In genomic region chr10:132591166-132591971, GRCh38 we compare ENCODE assay signal across 1 cellular context.
A peak's percentile ranks its signal among the peaks of the same experiment; 100 is the strongest.
TF ChIP-seq lines count a peak whose summit lies in the region.

No MANE protein-coding gene starts in this region.

TF ChIP-seq in HepG2, 621 proteins besides CTCF, POLR2A, EP300 and RAD21 (continued from another document and continues in another):
- TF ChIP-seq ZNF646 (CRISPR knock-in tag; IDR thresholded peaks at IDR 0.05) = no peak
- peak; percentile 64; the same call in 1 of the 2 replicates for TF ChIP-seq YEATS4 (CRISPR knock-in tag; IDR thresholded peaks at IDR 0.05; ENCODE audit: borderline replicate concordance)
- TF ChIP-seq ZNF292 (CRISPR knock-in tag; IDR thresholded peaks at IDR 0.05; ENCODE audit: borderline replicate concordance, low read depth) = peak; percentile 54; the same call in 1 of the 2 replicates
- TF ChIP-seq JDP2 (CRISPR knock-in tag; IDR thresholded peaks at IDR 0.05; ENCODE audit: borderline replicate concordance) = no peak
- TF ChIP-seq HMGXB3 (CRISPR knock-in tag; IDR thresholded peaks at IDR 0.05; ENCODE audit: borderline replicate concordance) = no peak
- TF ChIP-seq, protein P1, sequence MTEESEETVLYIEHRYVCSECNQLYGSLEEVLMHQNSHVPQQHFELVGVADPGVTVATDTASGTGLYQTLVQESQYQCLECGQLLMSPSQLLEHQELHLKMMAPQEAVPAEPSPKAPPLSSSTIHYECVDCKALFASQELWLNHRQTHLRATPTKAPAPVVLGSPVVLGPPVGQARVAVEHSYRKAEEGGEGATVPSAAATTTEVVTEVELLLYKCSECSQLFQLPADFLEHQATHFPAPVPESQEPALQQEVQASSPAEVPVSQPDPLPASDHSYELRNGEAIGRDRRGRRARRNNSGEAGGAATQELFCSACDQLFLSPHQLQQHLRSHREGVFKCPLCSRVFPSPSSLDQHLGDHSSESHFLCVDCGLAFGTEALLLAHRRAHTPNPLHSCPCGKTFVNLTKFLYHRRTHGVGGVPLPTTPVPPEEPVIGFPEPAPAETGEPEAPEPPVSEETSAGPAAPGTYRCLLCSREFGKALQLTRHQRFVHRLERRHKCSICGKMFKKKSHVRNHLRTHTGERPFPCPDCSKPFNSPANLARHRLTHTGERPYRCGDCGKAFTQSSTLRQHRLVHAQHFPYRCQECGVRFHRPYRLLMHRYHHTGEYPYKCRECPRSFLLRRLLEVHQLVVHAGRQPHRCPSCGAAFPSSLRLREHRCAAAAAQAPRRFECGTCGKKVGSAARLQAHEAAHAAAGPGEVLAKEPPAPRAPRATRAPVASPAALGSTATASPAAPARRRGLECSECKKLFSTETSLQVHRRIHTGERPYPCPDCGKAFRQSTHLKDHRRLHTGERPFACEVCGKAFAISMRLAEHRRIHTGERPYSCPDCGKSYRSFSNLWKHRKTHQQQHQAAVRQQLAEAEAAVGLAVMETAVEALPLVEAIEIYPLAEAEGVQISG (CRISPR knock-in tag; IDR thresholded peaks at IDR 0.05) = peak; percentile 40; the same call in 1 of the 2 replicates
- peak; percentile 76 for TF ChIP-seq PHF21A (CRISPR knock-in tag; IDR thresholded peaks at IDR 0.05)
- peak; percentile 44; the same call in 1 of the 2 replicates for TF ChIP-seq ZNF547 (CRISPR knock-in tag; IDR thresholded peaks at IDR 0.05)
- TF ChIP-seq ZNF274 (CRISPR knock-in tag; IDR thresholded peaks at IDR 0.05) = no peak
- no peak; the same call in 1 of the 2 replicates for TF ChIP-seq ZNF891 (CRISPR knock-in tag; IDR thresholded peaks at IDR 0.05)
- TF ChIP-seq, protein P2, sequence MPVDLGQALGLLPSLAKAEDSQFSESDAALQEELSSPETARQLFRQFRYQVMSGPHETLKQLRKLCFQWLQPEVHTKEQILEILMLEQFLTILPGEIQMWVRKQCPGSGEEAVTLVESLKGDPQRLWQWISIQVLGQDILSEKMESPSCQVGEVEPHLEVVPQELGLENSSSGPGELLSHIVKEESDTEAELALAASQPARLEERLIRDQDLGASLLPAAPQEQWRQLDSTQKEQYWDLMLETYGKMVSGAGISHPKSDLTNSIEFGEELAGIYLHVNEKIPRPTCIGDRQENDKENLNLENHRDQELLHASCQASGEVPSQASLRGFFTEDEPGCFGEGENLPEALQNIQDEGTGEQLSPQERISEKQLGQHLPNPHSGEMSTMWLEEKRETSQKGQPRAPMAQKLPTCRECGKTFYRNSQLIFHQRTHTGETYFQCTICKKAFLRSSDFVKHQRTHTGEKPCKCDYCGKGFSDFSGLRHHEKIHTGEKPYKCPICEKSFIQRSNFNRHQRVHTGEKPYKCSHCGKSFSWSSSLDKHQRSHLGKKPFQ (CRISPR knock-in tag; IDR thresholded peaks at IDR 0.05; ENCODE audit: insufficient replicate concordance) = peak; percentile 56
- peak; percentile 88; the same call in 1 of the 2 replicates for TF ChIP-seq JUNB (CRISPR knock-in tag; IDR thresholded peaks at IDR 0.05; ENCODE audit: borderline replicate concordance)
- no peak for TF ChIP-seq RBM39 (IDR thresholded peaks at IDR 0.05; ENCODE audit: low read depth, low read length, poor library complexity, severe bottlenecking)
- TF ChIP-seq HNF4A (CRISPR knock-in tag; IDR thresholded peaks at IDR 0.05) = peak; percentile 66
- peak; percentile 49; the same call in 1 of the 2 replicates for TF ChIP-seq BORCS8-MEF2B (CRISPR knock-in tag; IDR thresholded peaks at IDR 0.05)
- no peak for TF ChIP-seq ZNF24 (IDR thresholded peaks at IDR 0.05)
- no peak for TF ChIP-seq ZNF121 (CRISPR knock-in tag; IDR thresholded peaks at IDR 0.05)
- TF ChIP-seq, protein P3, sequence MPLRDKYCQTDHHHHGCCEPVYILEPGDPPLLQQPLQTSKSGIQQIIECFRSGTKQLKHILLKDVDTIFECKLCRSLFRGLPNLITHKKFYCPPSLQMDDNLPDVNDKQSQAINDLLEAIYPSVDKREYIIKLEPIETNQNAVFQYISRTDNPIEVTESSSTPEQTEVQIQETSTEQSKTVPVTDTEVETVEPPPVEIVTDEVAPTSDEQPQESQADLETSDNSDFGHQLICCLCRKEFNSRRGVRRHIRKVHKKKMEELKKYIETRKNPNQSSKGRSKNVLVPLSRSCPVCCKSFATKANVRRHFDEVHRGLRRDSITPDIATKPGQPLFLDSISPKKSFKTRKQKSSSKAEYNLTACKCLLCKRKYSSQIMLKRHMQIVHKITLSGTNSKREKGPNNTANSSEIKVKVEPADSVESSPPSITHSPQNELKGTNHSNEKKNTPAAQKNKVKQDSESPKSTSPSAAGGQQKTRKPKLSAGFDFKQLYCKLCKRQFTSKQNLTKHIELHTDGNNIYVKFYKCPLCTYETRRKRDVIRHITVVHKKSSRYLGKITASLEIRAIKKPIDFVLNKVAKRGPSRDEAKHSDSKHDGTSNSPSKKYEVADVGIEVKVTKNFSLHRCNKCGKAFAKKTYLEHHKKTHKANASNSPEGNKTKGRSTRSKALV (CRISPR knock-in tag; IDR thresholded peaks at IDR 0.05) = peak; percentile 83
- TF ChIP-seq, protein P4, sequence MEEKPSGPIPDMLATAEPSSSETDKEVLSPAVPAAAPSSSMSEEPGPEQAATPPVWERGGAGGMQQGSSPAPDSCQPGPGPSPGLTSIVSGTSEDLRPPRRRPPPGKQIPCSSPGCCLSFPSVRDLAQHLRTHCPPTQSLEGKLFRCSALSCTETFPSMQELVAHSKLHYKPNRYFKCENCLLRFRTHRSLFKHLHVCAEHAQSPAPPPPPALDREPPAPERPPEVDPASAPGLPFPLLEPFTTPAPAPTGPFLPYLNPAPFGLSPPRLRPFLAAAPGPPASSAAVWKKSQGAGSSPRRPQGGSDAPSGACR (CRISPR knock-in tag; IDR thresholded peaks at IDR 0.05) = no peak; the same call in 1 of the 2 replicates
- TF ChIP-seq KLF13 (CRISPR knock-in tag; IDR thresholded peaks at IDR 0.05) = no peak
- TF ChIP-seq MEIS1 (CRISPR knock-in tag; IDR thresholded peaks at IDR 0.05; ENCODE audit: borderline replicate concordance) = peak; percentile 66; the same call in 1 of the 2 replicates
- TF ChIP-seq KMT2A (CRISPR knock-in tag; IDR thresholded peaks at IDR 0.05) = 0 out of 2 replicates have a peak, but pooled peaks have one; percentile 38
- peak; percentile 51 for TF ChIP-seq SKI (IDR thresholded peaks at IDR 0.05; ENCODE audit: partially characterized antibody)
- no peak for TF ChIP-seq IKZF4 (CRISPR knock-in tag; IDR thresholded peaks at IDR 0.05; ENCODE audit: borderline replicate concordance, low read depth, not compliant biosample characterization)
- TF ChIP-seq, protein P5, sequence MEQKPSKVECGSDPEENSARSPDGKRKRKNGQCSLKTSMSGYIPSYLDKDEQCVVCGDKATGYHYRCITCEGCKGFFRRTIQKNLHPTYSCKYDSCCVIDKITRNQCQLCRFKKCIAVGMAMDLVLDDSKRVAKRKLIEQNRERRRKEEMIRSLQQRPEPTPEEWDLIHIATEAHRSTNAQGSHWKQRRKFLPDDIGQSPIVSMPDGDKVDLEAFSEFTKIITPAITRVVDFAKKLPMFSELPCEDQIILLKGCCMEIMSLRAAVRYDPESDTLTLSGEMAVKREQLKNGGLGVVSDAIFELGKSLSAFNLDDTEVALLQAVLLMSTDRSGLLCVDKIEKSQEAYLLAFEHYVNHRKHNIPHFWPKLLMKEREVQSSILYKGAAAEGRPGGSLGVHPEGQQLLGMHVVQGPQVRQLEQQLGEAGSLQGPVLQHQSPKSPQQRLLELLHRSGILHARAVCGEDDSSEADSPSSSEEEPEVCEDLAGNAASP (CRISPR knock-in tag; IDR thresholded peaks at IDR 0.05; ENCODE audit: borderline replicate concordance) = 0 out of 2 replicates have a peak, but pooled peaks have one; percentile 4
- TF ChIP-seq ZNF496 (CRISPR knock-in tag; IDR thresholded peaks at IDR 0.05; ENCODE audit: insufficient replicate concordance) = no peak
- no peak for TF ChIP-seq PRPF4 (IDR thresholded peaks at IDR 0.05; ENCODE audit: low read depth, low read length, poor library complexity, severe bottlenecking)
- peak; percentile 58 for TF ChIP-seq RARA (CRISPR knock-in tag; IDR thresholded peaks at IDR 0.05)
- TF ChIP-seq ZNF343 (CRISPR knock-in tag; IDR thresholded peaks at IDR 0.05) = no peak
- TF ChIP-seq, protein P6, sequence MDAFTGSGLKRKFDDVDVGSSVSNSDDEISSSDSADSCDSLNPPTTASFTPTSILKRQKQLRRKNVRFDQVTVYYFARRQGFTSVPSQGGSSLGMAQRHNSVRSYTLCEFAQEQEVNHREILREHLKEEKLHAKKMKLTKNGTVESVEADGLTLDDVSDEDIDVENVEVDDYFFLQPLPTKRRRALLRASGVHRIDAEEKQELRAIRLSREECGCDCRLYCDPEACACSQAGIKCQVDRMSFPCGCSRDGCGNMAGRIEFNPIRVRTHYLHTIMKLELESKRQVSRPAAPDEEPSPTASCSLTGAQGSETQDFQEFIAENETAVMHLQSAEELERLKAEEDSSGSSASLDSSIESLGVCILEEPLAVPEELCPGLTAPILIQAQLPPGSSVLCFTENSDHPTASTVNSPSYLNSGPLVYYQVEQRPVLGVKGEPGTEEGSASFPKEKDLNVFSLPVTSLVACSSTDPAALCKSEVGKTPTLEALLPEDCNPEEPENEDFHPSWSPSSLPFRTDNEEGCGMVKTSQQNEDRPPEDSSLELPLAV (CRISPR knock-in tag; conservative IDR thresholded peaks at IDR 0.05; ENCODE audit: low read depth) = no peak
- no peak for TF ChIP-seq ZKSCAN1 (IDR thresholded peaks at IDR 0.05; ENCODE audit: low read length)
- no peak for TF ChIP-seq RNF2 (conservative IDR thresholded peaks at IDR 0.05; ENCODE audit: low read depth)
- 0 out of 2 replicates have a peak, but pooled peaks have one; percentile 26 for TF ChIP-seq SMYD3 (CRISPR knock-in tag; IDR thresholded peaks at IDR 0.05)
